In the genomic region with DNA sequence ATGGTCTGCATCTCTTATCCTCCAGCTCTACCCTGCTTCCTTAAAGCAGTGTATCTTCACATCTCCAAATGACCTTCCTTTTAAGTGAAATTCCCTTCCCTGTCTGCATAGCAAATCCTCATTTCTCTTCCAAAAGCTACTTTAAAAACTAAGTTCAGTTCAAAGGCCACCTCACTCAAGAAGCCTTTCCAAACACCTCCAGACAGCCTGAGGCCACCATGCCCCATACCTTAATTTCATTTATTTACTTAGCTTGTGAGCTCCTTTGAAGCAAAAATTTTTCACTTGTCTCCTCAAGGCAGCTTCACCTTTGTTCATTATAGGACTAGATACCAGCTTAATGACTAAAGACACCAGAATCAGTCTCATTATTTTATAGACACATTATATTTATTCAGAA, we compare ENCODE assay signal across 18 cellular contexts. TPM values are rescaled to one million over a fixed set of nuclear protein-coding genes. Genes with fewer than 3 reads are reported as not detected.
DNase-seq lines count a peak whose midpoint lies in the region; ATAC-seq and TF ChIP-seq lines count a peak whose summit lies in the region.
"Had no signal": no experiment of that assay in that cellular context is flagged by ENCODE, and none has a peak within 500 bp of the region (broad histone marks: within the 10 kb centered on the region; RNA-seq: fewer than 3 reads in every experiment).

No MANE protein-coding gene starts in this region.

- no peak overlapping the region for H3K4me3 Mint-ChIP-seq in activated CD4-positive, alpha-beta memory T cell treated with anti-CD3 and anti-CD28 coated beads for 36 hours
- no peak overlapping the region for H3K4me3 Mint-ChIP-seq in activated CD4-positive, alpha-beta memory T cell treated with anti-CD3 and anti-CD28 coated beads, Interleukin-2, amount 10 ng/mL, durations not matched to agents 7 days and 5 days
- no peak overlapping the region for H3K4me3 Mint-ChIP-seq in central memory CD8-positive, alpha-beta T cell
- no peak overlapping the region for H3K4me3 Mint-ChIP-seq in progenitor cell of endocrine pancreas (ENCODE audit: low read depth)
- H3K4me3 Mint-ChIP-seq: CD8-positive, alpha-beta T cell; HFFc6 had no signal

- H3K27ac ChIP-seq in right atrium auricular region = no peak overlapping the region
- H3K27ac ChIP-seq in neuronal stem cell (replicated peaks; ENCODE audit: low read length) = no peak overlapping the region
- H3K27ac ChIP-seq: KMS-11, RWPE1 had no signal

- no peak overlapping the region for H3K14ac ChIP-seq in neuronal stem cell (ENCODE audit: low read length)

- H2BK15ac ChIP-seq in neuronal stem cell (ENCODE audit: low read length) = no peak overlapping the region

- H2BK5ac ChIP-seq in neuronal stem cell (ENCODE audit: low read length) = no peak overlapping the region

- POLR2A ChIA-PET in activated CD4-positive, alpha-beta memory T cell treated with anti-CD3 and anti-CD28 coated beads for 36 hours (lab: Charles Lee) = no interaction called here
- POLR2A ChIA-PET in activated CD4-positive, alpha-beta memory T cell treated with anti-CD3 and anti-CD28 coated beads, Interleukin-2, amount 10 ng/mL, durations not matched to agents 7 days and 5 days (lab: Charles Lee) = interaction anchor here (0.8 to 1.5 kb wide), 2 partner anchors 11 to 39 kb away, joined by 3 to 6 read pairs; a partner anchor contains a TSS

- DNase-seq in activated CD4-positive, alpha-beta memory T cell treated with anti-CD3 and anti-CD28 coated beads for 36 hours = no peak
- no peak for DNase-seq in activated CD4-positive, alpha-beta memory T cell treated with anti-CD3 and anti-CD28 coated beads, Interleukin-2, amount 10 ng/mL, durations not matched to agents 7 days and 5 days
- peak; percentile 8 for DNase-seq in NCI-H69 (lab: John Stamatoyannopoulos, UW)
- no peak for DNase-seq in central memory CD8-positive, alpha-beta T cell (ENCODE audit: low spot score in 2 of 2)
- DNase-seq in progenitor cell of endocrine pancreas (ENCODE audit: low spot score, unreplicated experiment) = no peak
- DNase-seq in activated gamma-delta T cell (lab: John Stamatoyannopoulos, UW) = no peak
- DNase-seq in right atrium auricular region (ENCODE audit: low spot score) = no peak
- no peak for DNase-seq in neuronal stem cell (ENCODE audit: low spot score)
- DNase-seq: CD8-positive, alpha-beta T cell; DMS79; H7; NCI-H1417; NCI-H187; NCI-H2107; NCI-H510A had no signal

- no peak overlapping the region for H4K91ac ChIP-seq in neuronal stem cell (ENCODE audit: low read depth, low read length, poor library complexity)

- H3K4me3 ChIP-seq in right atrium auricular region (no peak overlapping the region), neuronal stem cell (ENCODE audit: low read length in 2 of 2) (no peak overlapping the region)

- no peaks in the 10 kb centered on the region for H3K9me3 ChIP-seq in right atrium auricular region
- no peaks in the 10 kb centered on the region for H3K9me3 ChIP-seq in neuronal stem cell (replicated peaks in 1 of 2; ENCODE audit: control insufficient read depth in 2 of 2, insufficient read depth in 1 of 2, low read depth in 1 of 2, low read length in 2 of 2)

- no peaks in the 10 kb centered on the region for H3K27me3 Mint-ChIP-seq in activated CD4-positive, alpha-beta memory T cell treated with anti-CD3 and anti-CD28 coated beads for 36 hours
- H3K27me3 Mint-ChIP-seq in activated CD4-positive, alpha-beta memory T cell treated with anti-CD3 and anti-CD28 coated beads, Interleukin-2, amount 10 ng/mL, durations not matched to agents 7 days and 5 days = no peaks in the 10 kb centered on the region
- H3K27me3 Mint-ChIP-seq in central memory CD8-positive, alpha-beta T cell = no peaks in the 10 kb centered on the region
- no peaks in the 10 kb centered on the region for H3K27me3 Mint-ChIP-seq in progenitor cell of endocrine pancreas

- no peak overlapping the region for H3K4me2 ChIP-seq in neuronal stem cell (ENCODE audit: insufficient read depth, low read length, poor library complexity, severe bottlenecking)
- H3K4me2 ChIP-seq: KMS-11 had no signal

- no peak overlapping the region for H3K23ac ChIP-seq in neuronal stem cell (ENCODE audit: low read depth, low read length, poor library complexity)

- CTCF ChIA-PET in activated CD4-positive, alpha-beta memory T cell treated with anti-CD3 and anti-CD28 coated beads for 36 hours (lab: Charles Lee) = interaction anchor here (1.3 kb wide), 1 partner anchor 81 kb away, joined by 7 read pairs; no protein-coding TSS in a partner anchor
- CTCF ChIA-PET in activated CD4-positive, alpha-beta memory T cell treated with anti-CD3 and anti-CD28 coated beads, Interleukin-2, amount 10 ng/mL, durations not matched to agents 7 days and 5 days (lab: Charles Lee) = interaction anchor here (2.4 kb wide), 1 partner anchor 81 kb away, joined by 8 read pairs; no protein-coding TSS in a partner anchor

- intact Hi-C loops in activated CD4-positive, alpha-beta memory T cell treated with anti-CD3 and anti-CD28 coated beads for 36 hours (cut with micrococcal nuclease) = no loop called here

- H2AK5ac ChIP-seq in neuronal stem cell (ENCODE audit: low read depth, low read length) = no peak overlapping the region

- H3K36me3 ChIP-seq in right atrium auricular region = peaks cover 23% of the 10 kb centered on the region
- H3K36me3 ChIP-seq in neuronal stem cell (replicated peaks in 1 of 2; ENCODE audit: control insufficient read depth in 2 of 2, insufficient read depth in 2 of 2, low read length in 2 of 2) = no peaks in the 10 kb centered on the region

- TF ChIP-seq CTCF in progenitor cell of endocrine pancreas (IDR thresholded peaks at IDR 0.05; ENCODE audit: unreplicated experiment) (no peak), right atrium auricular region (IDR thresholded peaks at IDR 0.05) (no peak)

- no peak overlapping the region for H2BK120ac ChIP-seq in neuronal stem cell (ENCODE audit: low read depth, low read length)

- H3K4ac ChIP-seq in neuronal stem cell (ENCODE audit: low read length) = no peak overlapping the region

- no peak for ATAC-seq in central memory CD8-positive, alpha-beta T cell (replicated peaks; ENCODE audit: extremely low read depth, poor library complexity, severe bottlenecking)
- ATAC-seq: CD8-positive, alpha-beta T cell had no signal

- peaks cover 16% of the 10 kb centered on the region for H3K36me3 Mint-ChIP-seq in activated CD4-positive, alpha-beta memory T cell treated with anti-CD3 and anti-CD28 coated beads for 36 hours
- peaks cover 36% of the 10 kb centered on the region for H3K36me3 Mint-ChIP-seq in activated CD4-positive, alpha-beta memory T cell treated with anti-CD3 and anti-CD28 coated beads, Interleukin-2, amount 10 ng/mL, durations not matched to agents 7 days and 5 days (ENCODE audit: low read depth)
- H3K36me3 Mint-ChIP-seq in central memory CD8-positive, alpha-beta T cell (ENCODE audit: insufficient read depth) = peaks cover 38% of the 10 kb centered on the region
- peaks cover 12% of the 10 kb centered on the region for H3K36me3 Mint-ChIP-seq in progenitor cell of endocrine pancreas (ENCODE audit: insufficient read depth)

- H3K79me1 ChIP-seq in neuronal stem cell (ENCODE audit: low read depth, low read length) = no peaks in the 10 kb centered on the region

- no peaks in the 10 kb centered on the region for H3K4me1 ChIP-seq in right atrium auricular region
- H3K4me1 ChIP-seq in neuronal stem cell (ENCODE audit: control insufficient read depth in 2 of 2, insufficient read depth in 1 of 2, low read depth in 1 of 2, low read length in 2 of 2) = no peaks in the 10 kb centered on the region

- H3K27ac Mint-ChIP-seq in activated CD4-positive, alpha-beta memory T cell treated with anti-CD3 and anti-CD28 coated beads for 36 hours = peak overlapping the region; percentile 2
- no peak overlapping the region for H3K27ac Mint-ChIP-seq in activated CD4-positive, alpha-beta memory T cell treated with anti-CD3 and anti-CD28 coated beads, Interleukin-2, amount 10 ng/mL, durations not matched to agents 7 days and 5 days
- H3K27ac Mint-ChIP-seq in central memory CD8-positive, alpha-beta T cell (ENCODE audit: low read depth) = peak overlapping the region; percentile 2
- H3K27ac Mint-ChIP-seq in progenitor cell of endocrine pancreas = peak overlapping the region; percentile 69
- H3K27ac Mint-ChIP-seq: CD8-positive, alpha-beta T cell; HFFc6 had no signal

- H4K8ac ChIP-seq in neuronal stem cell (ENCODE audit: low read depth, low read length) = no peak overlapping the region

- H2BK12ac ChIP-seq in neuronal stem cell (ENCODE audit: low read length) = no peak overlapping the region

- peaks cover 2% of the 10 kb centered on the region for H3K4me1 Mint-ChIP-seq in activated CD4-positive, alpha-beta memory T cell treated with anti-CD3 and anti-CD28 coated beads for 36 hours (ENCODE audit: low read depth)
- H3K4me1 Mint-ChIP-seq in activated CD4-positive, alpha-beta memory T cell treated with anti-CD3 and anti-CD28 coated beads, Interleukin-2, amount 10 ng/mL, durations not matched to agents 7 days and 5 days = no peaks in the 10 kb centered on the region
- H3K4me1 Mint-ChIP-seq in central memory CD8-positive, alpha-beta T cell = no peaks in the 10 kb centered on the region
- H3K4me1 Mint-ChIP-seq in progenitor cell of endocrine pancreas (ENCODE audit: low read depth) = peaks cover 3% of the 10 kb centered on the region

- H3K18ac ChIP-seq in neuronal stem cell (ENCODE audit: low read length) = no peak overlapping the region

- no peaks in the 10 kb centered on the region for H3K9me3 Mint-ChIP-seq in activated CD4-positive, alpha-beta memory T cell treated with anti-CD3 and anti-CD28 coated beads for 36 hours
- H3K9me3 Mint-ChIP-seq in activated CD4-positive, alpha-beta memory T cell treated with anti-CD3 and anti-CD28 coated beads, Interleukin-2, amount 10 ng/mL, durations not matched to agents 7 days and 5 days = no peaks in the 10 kb centered on the region
- no peaks in the 10 kb centered on the region for H3K9me3 Mint-ChIP-seq in central memory CD8-positive, alpha-beta T cell
- H3K9me3 Mint-ChIP-seq in progenitor cell of endocrine pancreas (ENCODE audit: low read depth) = no peaks in the 10 kb centered on the region
- H3K9me3 Mint-ChIP-seq: CD8-positive, alpha-beta T cell; HFFc6 had no signal

- H3K9ac ChIP-seq in neuronal stem cell (ENCODE audit: low read depth, low read length, poor library complexity) = no peak overlapping the region
- H3K9ac ChIP-seq: KMS-11 had no signal

- no peak overlapping the region for H2AFZ ChIP-seq in neuronal stem cell (ENCODE audit: low read length)

- H3K27me3 ChIP-seq in right atrium auricular region (no peaks in the 10 kb centered on the region), neuronal stem cell (ENCODE audit: control insufficient read depth in 3 of 3, insufficient read depth in 3 of 3, low read depth in 1 of 3, low read length in 3 of 3) (no peaks in the 10 kb centered on the region)

RNA-seq across cellular contexts. Expression of a gene that starts 39.4 kb away (rescaled TPM):
- 10 to 100 TPM; 18.0 to 18.9 TPM for total RNA-seq in activated CD4-positive, alpha-beta memory T cell treated with anti-CD3 and anti-CD28 coated beads for 36 hours
- total RNA-seq in activated CD4-positive, alpha-beta memory T cell treated with anti-CD3 and anti-CD28 coated beads, Interleukin-2, amount 10 ng/mL, durations not matched to agents 7 days and 5 days = 10 to 100 TPM; 28.9 to 29.3 TPM
- total RNA-seq in progenitor cell of endocrine pancreas (16.2 and 17.6 TPM in 2 replicates), right atrium auricular region (1 to 10 TPM; 3.2 to 3.3 TPM)
- polyA plus RNA-seq in neuronal stem cell (2013, experiment 1 of 2) = 5.4 TPM
- polyA plus RNA-seq in neuronal stem cell (2013, experiment 2 of 2) = 5.3 TPM

RNA-seq across cellular contexts. Expression of a gene that starts 39.5 kb away (rescaled TPM):
- 10 to 100 TPM; 10.5 to 11.1 TPM for total RNA-seq in activated CD4-positive, alpha-beta memory T cell treated with anti-CD3 and anti-CD28 coated beads for 36 hours
- total RNA-seq in activated CD4-positive, alpha-beta memory T cell treated with anti-CD3 and anti-CD28 coated beads, Interleukin-2, amount 10 ng/mL, durations not matched to agents 7 days and 5 days = 10 to 100 TPM; 14.7 to 14.9 TPM
- 13.5 and 13.6 TPM in 2 replicates for total RNA-seq in progenitor cell of endocrine pancreas
- 10 to 100 TPM; 11.4 to 14.8 TPM for total RNA-seq in right atrium auricular region
- 18.2 TPM for polyA plus RNA-seq in neuronal stem cell (2013, experiment 1 of 2)
- 19.1 TPM for polyA plus RNA-seq in neuronal stem cell (2013, experiment 2 of 2)

RNA-seq across cellular contexts. Expression of a gene that starts 49.7 kb away (rescaled TPM):
- total RNA-seq in activated CD4-positive, alpha-beta memory T cell treated with anti-CD3 and anti-CD28 coated beads for 36 hours = 10 to 100 TPM; 14.4 to 16.5 TPM
- total RNA-seq in activated CD4-positive, alpha-beta memory T cell treated with anti-CD3 and anti-CD28 coated beads, Interleukin-2, amount 10 ng/mL, durations not matched to agents 7 days and 5 days = 10 to 100 TPM; 33.3 to 33.4 TPM
- total RNA-seq in progenitor cell of endocrine pancreas (24.3 and 31.2 TPM in 2 replicates), right atrium auricular region (10 to 100 TPM; 54.7 to 81.4 TPM)
- 16.4 TPM for polyA plus RNA-seq in neuronal stem cell (2013, experiment 1 of 2)
- polyA plus RNA-seq in neuronal stem cell (2013, experiment 2 of 2) = 17.6 TPM

RNA-seq across cellular contexts. Expression of a gene that starts 49.8 kb away (rescaled TPM):
- under 1 TPM in 1 of 2 experiments, not detected in 1; 0.34 TPM for total RNA-seq in activated CD4-positive, alpha-beta memory T cell treated with anti-CD3 and anti-CD28 coated beads for 36 hours
- total RNA-seq in activated CD4-positive, alpha-beta memory T cell treated with anti-CD3 and anti-CD28 coated beads, Interleukin-2, amount 10 ng/mL, durations not matched to agents 7 days and 5 days = not detected
- 4.7 and 5.8 TPM in 2 replicates for total RNA-seq in progenitor cell of endocrine pancreas
- total RNA-seq in right atrium auricular region = 1 to 10 TPM; 1.6 to 5.6 TPM
- polyA plus RNA-seq in neuronal stem cell (2013, experiment 1 of 2) = 13.3 TPM
- polyA plus RNA-seq in neuronal stem cell (2013, experiment 2 of 2) = 14.5 TPM
- total RNA-seq: CD8-positive, alpha-beta T cell had no signal
